In the genomic region with DNA sequence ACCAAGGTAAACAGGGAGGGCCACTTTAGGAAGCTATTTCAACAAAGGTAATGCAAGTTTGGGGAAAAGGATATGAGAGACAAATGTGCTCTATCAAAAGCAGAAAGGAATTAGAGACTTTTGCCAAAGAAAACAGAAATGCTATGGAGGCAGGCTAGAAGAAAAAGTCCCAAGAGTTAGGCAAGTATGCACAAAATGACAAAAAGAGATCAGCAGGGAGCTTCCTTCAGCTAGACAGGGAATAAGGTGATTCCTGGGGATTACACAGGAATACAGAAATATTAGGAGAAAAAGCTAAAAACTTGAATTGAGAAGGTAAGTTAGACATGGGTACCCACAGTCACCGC, we compare ENCODE assay signal across 11 cellular contexts. TPM values are rescaled to one million over a fixed set of nuclear protein-coding genes. Genes with fewer than 3 reads are reported as not detected.
DNase-seq lines count a peak whose midpoint lies in the region; ATAC-seq and TF ChIP-seq lines count a peak whose summit lies in the region.
"Had no signal": no experiment of that assay in that cellular context is flagged by ENCODE, and none has a peak within 500 bp of the region (broad histone marks: within the 10 kb centered on the region; RNA-seq: fewer than 3 reads in every experiment).

No MANE protein-coding gene starts in this region.

- H3K79me2 ChIP-seq in DND-41 (ENCODE audit: insufficient read depth, low read length), result peaks cover 65% of the 10 kb centered on the region

- intact Hi-C loops in A673 (cut with micrococcal nuclease; ENCODE audit: unreplicated experiment), result no loop called here
- intact Hi-C loops in adrenal gland (cut with DNase I), result no loop called here

- peaks cover 20% of the 10 kb centered on the region for H3K4me1 ChIP-seq in A673 (ENCODE audit: insufficient read depth, low read length, poor library complexity, severe bottlenecking)
- peaks cover 47% of the 10 kb centered on the region for H3K4me1 ChIP-seq in DND-41 (ENCODE audit: insufficient read depth, low read length)
- H3K4me1 ChIP-seq in adrenal gland (replicated peaks in 1 of 2), result peaks cover 30 to 51% of the 10 kb centered on the region in 2 donors
- peaks cover 4% of the 10 kb centered on the region for H3K4me1 ChIP-seq in mesenchymal stem cell (ENCODE audit: control insufficient read depth, insufficient read depth, low read depth, low read length)

- H3K14ac ChIP-seq in mesenchymal stem cell (ENCODE audit: low read length in 2 of 2), result no peak overlapping the region

- POLR2A ChIA-PET in A673 (lab: Charles Lee; ENCODE audit: low non-redundant PET), result no interaction called here

- H2BK15ac ChIP-seq in mesenchymal stem cell (ENCODE audit: low read depth, poor library complexity, severe bottlenecking), result no peak overlapping the region

- no peak overlapping the region for H2BK5ac ChIP-seq in mesenchymal stem cell (ENCODE audit: low read depth, low read length, poor library complexity, severe bottlenecking)

- no TSS peak for BruUV-seq in A673 (replicated peaks; lab: Mats Ljungman, UMichigan)

- H3K23ac ChIP-seq in mesenchymal stem cell (ENCODE audit: low read length in 2 of 2), result no peak overlapping the region

- WGBS in adrenal gland, 4 donors, result 87 to 96% (median 92%) methylated on average over 1 of the region's 1 CpG
- WGBS in mesenchymal stem cell, result 93% methylated on average over 1 of the region's 1 CpG

- H4K20me1 ChIP-seq in DND-41 (ENCODE audit: insufficient read depth, low read length), result peaks cover 38% of the 10 kb centered on the region; the same call in 1 of the 2 replicates

- H2AFZ ChIP-seq in DND-41 (ENCODE audit: low read depth, low read length), result no peak overlapping the region
- H2AFZ ChIP-seq in mesenchymal stem cell (ENCODE audit: low read depth, low read length), result no peak overlapping the region

- H3K4me2 ChIP-seq in DND-41 (ENCODE audit: insufficient read depth, low read length) (peak overlapping the region; percentile 78), mesenchymal stem cell (ENCODE audit: low read length, poor library complexity, severe bottlenecking) (peak overlapping the region; percentile 58)

- TF ChIP-seq POLR2A in adrenal gland (IDR thresholded peaks at IDR 0.05), result no peak

- no peak overlapping the region for H4K8ac ChIP-seq in mesenchymal stem cell (ENCODE audit: low read length)

- no peak overlapping the region for H3K4ac ChIP-seq in mesenchymal stem cell (ENCODE audit: low read depth in 1 of 2, low read length in 2 of 2)

- peak overlapping the region; percentile 78 for H3K9ac ChIP-seq in DND-41 (ENCODE audit: low read depth, low read length)
- H3K9ac ChIP-seq in mesenchymal stem cell (ENCODE audit: low read length), result peak overlapping the region; percentile 37

- H2BK120ac ChIP-seq in mesenchymal stem cell (ENCODE audit: low read depth, low read length), result no peak overlapping the region

- H2BK12ac ChIP-seq in mesenchymal stem cell (ENCODE audit: low read length in 2 of 2), result no peak overlapping the region

- H3K36me3 ChIP-seq in A673 (ENCODE audit: insufficient read depth, low read length, poor library complexity, severe bottlenecking) (peaks cover 11% of the 10 kb centered on the region), DND-41 (ENCODE audit: insufficient read depth, low read length) (peaks cover 32% of the 10 kb centered on the region), adrenal gland (replicated peaks in 1 of 2) (peaks cover 0 to 10% of the 10 kb centered on the region in 2 donors), mesenchymal stem cell (ENCODE audit: control insufficient read depth in 1 of 2, insufficient read depth in 2 of 2, low read depth in 1 of 2, low read length in 2 of 2) (peaks cover 3 to 29% of the 10 kb centered on the region in 2 experiments)

- H4K91ac ChIP-seq in mesenchymal stem cell (ENCODE audit: low read length), result no peak overlapping the region

- ATAC-seq in DND-41 (ENCODE audit: insufficient read depth, low read depth), result no peak
- ATAC-seq in HG03135 (IDR thresholded peaks at IDR 0.05; ENCODE audit: unreplicated experiment), result no peak
- no peak for ATAC-seq in activated CD4-positive, CD25-positive, alpha-beta regulatory T cell treated with anti-CD3 and anti-CD28 coated beads, Interleukin-2, amount 50 U/mL, for 24 hours
- ATAC-seq: esophagus mucosa had no signal

- peaks cover 2% of the 10 kb centered on the region for H3K79me1 ChIP-seq in mesenchymal stem cell (replicated peaks; ENCODE audit: low read length, poor library complexity, severe bottlenecking)

- peak overlapping the region; percentile 92 for H3K4me3 ChIP-seq in A673 (ENCODE audit: low read depth, low read length, poor library complexity, severe bottlenecking)
- H3K4me3 ChIP-seq in DND-41 (ENCODE audit: low read depth in 1 of 2, low read length in 2 of 2), result peak overlapping the region in 1 of 2 experiments; percentile 16; a peak in 1 of 4 replicates
- H3K4me3 ChIP-seq in adrenal gland, result no peak overlapping the region
- peak overlapping the region in 1 of 2 experiments; percentile 28 for H3K4me3 ChIP-seq in mesenchymal stem cell (ENCODE audit: insufficient read depth in 1 of 2, low read depth in 1 of 2, low read length in 2 of 2)

- H3K27me3 ChIP-seq in A673 (replicated peaks; ENCODE audit: insufficient read depth, low read depth, low read length, poor library complexity) (no peaks in the 10 kb centered on the region), DND-41 (ENCODE audit: insufficient read depth, low read length, poor library complexity) (no peaks in the 10 kb centered on the region), adrenal gland (no peaks in the 10 kb centered on the region), mesenchymal stem cell (ENCODE audit: control insufficient read depth in 1 of 2, insufficient read depth in 1 of 2, low read length in 2 of 2) (no peaks in the 10 kb centered on the region)

- no peaks in the 10 kb centered on the region for H3K9me3 ChIP-seq in A673 (ENCODE audit: low read depth, low read length, poor library complexity, severe bottlenecking)
- no peaks in the 10 kb centered on the region for H3K9me3 ChIP-seq in DND-41 (ENCODE audit: insufficient read depth, low read length, severe bottlenecking)
- no peaks in the 10 kb centered on the region for H3K9me3 ChIP-seq in adrenal gland (replicated peaks in 1 of 3)
- no peaks in the 10 kb centered on the region for H3K9me3 ChIP-seq in mesenchymal stem cell (ENCODE audit: control insufficient read depth, low read length)

- CTCF ChIA-PET in A673 (lab: Charles Lee), result interaction anchor here (1.3 kb wide), 1 partner anchor 76 kb away, joined by 3 read pairs; a partner anchor contains a TSS

- DNase-seq in A673 (ENCODE audit: low spot score) (no peak), DND-41 (no peak), adrenal gland (no peak), mesenchymal stem cell (no peak), kidney glomerular epithelial cell (lab: John Stamatoyannopoulos, UW) (no peak)
- no peak for DNase-seq in stimulated activated CD4-positive, alpha-beta T cell treated with anti-CD3 and anti-CD28 coated beads, Interleukin-4, amount 100 ng/mL, for 24 hours
- DNase-seq: WERI-Rb-1 had no signal

- no peak overlapping the region for H3K18ac ChIP-seq in mesenchymal stem cell (ENCODE audit: low read depth in 1 of 2, low read length in 2 of 2)

- no peak for TF ChIP-seq CTCF in A673 (conservative IDR thresholded peaks at IDR 0.05; ENCODE audit: low read depth, low read length)
- TF ChIP-seq CTCF in DND-41 (IDR thresholded peaks at IDR 0.05; ENCODE audit: borderline replicate concordance, extremely low read depth, low read length, poor library complexity, severe bottlenecking), result no peak
- no peak for TF ChIP-seq CTCF in adrenal gland (IDR thresholded peaks at IDR 0.05)

- H2AK5ac ChIP-seq in mesenchymal stem cell (ENCODE audit: low read length, severe bottlenecking), result no peak overlapping the region

- H3K27ac ChIP-seq in A673 (ENCODE audit: low read depth, low read length, poor library complexity, severe bottlenecking) (peak overlapping the region; percentile 55), DND-41 (ENCODE audit: low read length) (peak overlapping the region; percentile 41; the same call in 1 of the 2 replicates), adrenal gland (peak overlapping the region in 3 of 5 donors; percentile 20 to 70 (median 66)), mesenchymal stem cell (ENCODE audit: low read length, poor library complexity, severe bottlenecking) (no peak overlapping the region)
- H3K27ac ChIP-seq: WERI-Rb-1 had no signal

RNA-seq across cellular contexts. Expression of a gene that starts 2.4 kb away (rescaled TPM):
- total RNA-seq in A673 (2021) (101 TPM in 2 replicates), adrenal gland (10 to 100 TPM; 35.6 to 67.6 (median 43.8) TPM)
- polyA plus RNA-seq in adrenal gland, result 10 to 100 TPM; 42.2 to 73.1 (median 42.4) TPM
- 32.3 TPM for polyA plus RNA-seq in mesenchymal stem cell (2013, experiment 1 of 2)
- 32.1 TPM for polyA plus RNA-seq in mesenchymal stem cell (2013, experiment 2 of 2)

RNA-seq across cellular contexts. Expression of a gene that starts 15.4 kb away (rescaled TPM):
- total RNA-seq in A673 (2021) (61.7 and 79.3 TPM in 2 replicates), adrenal gland (100 to 1,000 TPM; 190 to 403 (median 254) TPM)
- polyA plus RNA-seq in adrenal gland, result 100 to 1,000 TPM; 190 to 700 (median 511) TPM
- polyA plus RNA-seq in mesenchymal stem cell (2013, experiment 1 of 2), result 139 TPM
- polyA plus RNA-seq in mesenchymal stem cell (2013, experiment 2 of 2), result 137 TPM

RNA-seq across cellular contexts. Expression of a gene that starts 17.7 kb away (rescaled TPM):
- total RNA-seq in A673 (2021), result 0.33 TPM in 1 of 2 replicates, not detected in the other
- total RNA-seq in adrenal gland, result 1 to 10 TPM in 7 of 8 donors, under 1 TPM in 1; 0.30 to 2.9 (median 2.1) TPM
- 1 to 10 TPM; 1.2 to 3.8 (median 2.0) TPM for polyA plus RNA-seq in adrenal gland
- polyA plus RNA-seq in mesenchymal stem cell (2013, experiment 1 of 2), result 0.58 TPM
- polyA plus RNA-seq in mesenchymal stem cell (2013, experiment 2 of 2), result 0.55 TPM
- total RNA-seq: RPMI7951 had no signal

RNA-seq across cellular contexts. Expression of a gene that starts 22.4 kb away (rescaled TPM):
- total RNA-seq in A673 (2021) (0.87 and 1.3 TPM in 2 replicates), adrenal gland (1 to 10 TPM in 1 of 8 donors, under 1 TPM in 5, not detected in 2; 0.42 to 2.0 (median 0.89) TPM)
- polyA plus RNA-seq in adrenal gland, result 1 to 10 TPM in 2 of 3 donors, under 1 TPM in 1; 0.29 to 2.4 (median 1.9) TPM
- 0.98 TPM for polyA plus RNA-seq in mesenchymal stem cell (2013, experiment 1 of 2)
- 1.0 TPM for polyA plus RNA-seq in mesenchymal stem cell (2013, experiment 2 of 2)
- total RNA-seq: RPMI7951 had no signal

RNA-seq across cellular contexts. Expression of a gene that starts 28.6 kb away (rescaled TPM):
- 133 and 149 TPM in 2 replicates for total RNA-seq in A673 (2021)
- total RNA-seq in adrenal gland, result 100 to 1,000 TPM in 5 of 8 donors, 10 to 100 TPM in 3; 65.9 to 267 (median 138) TPM
- 100 to 1,000 TPM in 1 of 3 donors, 10 to 100 TPM in 2; 70.1 to 200 (median 81.6) TPM for polyA plus RNA-seq in adrenal gland
- 81.6 TPM for polyA plus RNA-seq in mesenchymal stem cell (2013, experiment 1 of 2)
- polyA plus RNA-seq in mesenchymal stem cell (2013, experiment 2 of 2), result 78.5 TPM
